17 cellular contexts compared by ENCODE assay signal in the genomic region with DNA sequence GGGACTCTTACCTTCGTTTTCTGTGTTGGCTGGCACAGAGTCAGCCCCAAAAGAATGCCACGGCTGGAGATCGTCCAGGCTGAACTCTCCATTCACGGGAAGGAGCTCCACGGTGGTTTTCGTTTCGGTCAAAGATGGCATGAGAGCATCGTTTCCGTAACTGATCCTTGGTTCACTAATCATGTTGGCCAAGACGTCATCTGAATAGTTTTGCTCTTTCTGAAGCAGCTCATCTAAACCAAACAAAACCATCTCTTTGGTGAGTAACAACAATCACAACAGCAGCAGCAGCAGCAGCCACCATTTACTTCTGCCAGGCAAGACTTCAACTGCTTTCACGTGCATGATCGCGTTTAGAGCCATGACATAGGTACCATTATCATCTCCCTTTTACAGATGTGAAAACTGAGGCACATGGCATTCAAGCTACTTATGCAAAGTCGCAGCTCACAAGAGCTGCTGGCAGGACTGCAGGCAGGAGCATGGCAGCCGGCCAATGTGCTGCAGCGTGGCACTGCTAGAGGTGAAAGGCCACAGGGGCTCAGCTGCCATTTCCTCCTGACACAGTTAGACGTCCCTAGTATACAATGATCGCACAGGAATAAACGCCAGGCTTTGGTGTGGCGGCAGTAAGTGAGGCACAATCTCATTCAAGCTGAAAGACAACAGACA.
DNase-seq lines count a peak whose midpoint lies in the region; ATAC-seq, FAIRE-seq and TF ChIP-seq lines count a peak whose summit lies in the region.
"Had no signal": no experiment of that assay in that cellular context is flagged by ENCODE, and none has a peak within 500 bp of the region (broad histone marks: within the 10 kb centered on the region; RNA-seq: fewer than 3 reads in every experiment).

No MANE protein-coding gene starts in this region.

- no peak overlapping the region for H2AFZ ChIP-seq in astrocyte (ENCODE audit: low read depth, low read length)

- no peaks in the 10 kb centered on the region for H3K9me3 Mint-ChIP-seq in astrocyte (ENCODE audit: unreplicated experiment)
- H3K9me3 Mint-ChIP-seq: activated T-cell treated with anti-CD3 and anti-CD28 coated beads, Interleukin-2, amount 50 U/mL, for 72 hours; CD4-positive, CD25-positive, alpha-beta regulatory T cell had no signal

- intact Hi-C loops in left colon (cut with DNase I, micrococcal nuclease): no loop called here

- H3K27me3 Mint-ChIP-seq in astrocyte (ENCODE audit: low read depth, unreplicated experiment): no peaks in the 10 kb centered on the region
- H3K27me3 Mint-ChIP-seq: CD4-positive, CD25-positive, alpha-beta regulatory T cell had no signal

- H3K4me1 ChIP-seq in astrocyte (ENCODE audit: insufficient read depth, low read length): peaks cover 10% of the 10 kb centered on the region
- H3K4me1 ChIP-seq: psoas muscle, uterus had no signal

- peak; percentile 27 for DNase-seq in NCI-H2227 treated with DMSO at 0.1 percent for 48 hours (lab: John Stamatoyannopoulos, UW)
- peak; percentile 62 for DNase-seq in astrocyte (ENCODE audit: low read depth)
- peak; percentile 64 to 75 for DNase-seq in left colon
- DNase-seq in NCI-H1417 (lab: John Stamatoyannopoulos, UW): no peak
- DNase-seq in GM19240 (ENCODE audit: insufficient read length, low spot score): no peak
- DNase-seq: activated CD4-positive, alpha-beta T cell treated with anti-CD3 and anti-CD28 coated beads for 48 hours; activated T-cell treated with anti-CD3 and anti-CD28 coated beads, Interleukin-2, amount 50 U/mL, for 72 hours; CD4-positive, CD25-positive, alpha-beta regulatory T cell; foreskin fibroblast; MV-4-11; NCI-H2171; psoas muscle; RPMI8226; stimulated activated CD8-positive, alpha-beta memory T cell treated with anti-CD3 and anti-CD28 coated beads, Interleukin-4, amount 100 ng/mL, for 48 hours; uterus had no signal

- H3K27ac ChIP-seq in astrocyte (ENCODE audit: low read depth, low read length) (no peak overlapping the region), temporal lobe (ENCODE audit: low read depth, low read length) (peak overlapping the region; percentile 82)
- H3K27ac ChIP-seq: psoas muscle, uterus had no signal

- no peaks in the 10 kb centered on the region for H3K9me3 ChIP-seq in astrocyte (ENCODE audit: insufficient read depth, low read depth, low read length)
- H3K9me3 ChIP-seq: psoas muscle, uterus had no signal

- H3K79me2 ChIP-seq in astrocyte (ENCODE audit: insufficient read depth, low read length): peaks cover 3% of the 10 kb centered on the region

- peaks cover 18% of the 10 kb centered on the region for H4K20me1 ChIP-seq in astrocyte (ENCODE audit: insufficient read depth, low read length)

- H3K4me2 ChIP-seq in astrocyte (ENCODE audit: low read length): peak overlapping the region; percentile 63

- no peak for FAIRE-seq in astrocyte (lab: Jason Lieb, UNC)

- peaks cover 15% of the 10 kb centered on the region for H3K36me3 Mint-ChIP-seq in astrocyte (ENCODE audit: low read depth, unreplicated experiment)
- H3K36me3 Mint-ChIP-seq: CD4-positive, CD25-positive, alpha-beta regulatory T cell had no signal

- H3K9ac ChIP-seq in astrocyte (ENCODE audit: low read length): no peak overlapping the region

- H3K36me3 ChIP-seq in astrocyte (ENCODE audit: insufficient read depth, low read length): no peaks in the 10 kb centered on the region
- H3K36me3 ChIP-seq: uterus had no signal

- H3K4me1 Mint-ChIP-seq in astrocyte (ENCODE audit: low read depth, unreplicated experiment): peaks cover 3% of the 10 kb centered on the region
- H3K4me1 Mint-ChIP-seq: CD4-positive, CD25-positive, alpha-beta regulatory T cell had no signal

- H3K27me3 ChIP-seq in astrocyte (ENCODE audit: insufficient read depth, low read length): no peaks in the 10 kb centered on the region
- H3K27me3 ChIP-seq: uterus had no signal

- H3K4me3 ChIP-seq in astrocyte (ENCODE audit: insufficient read depth, low read depth, low read length): peak overlapping the region; percentile 27
- H3K4me3 ChIP-seq: psoas muscle, uterus had no signal

- no peak overlapping the region for H3K4me3 Mint-ChIP-seq in astrocyte (ENCODE audit: unreplicated experiment)
- H3K4me3 Mint-ChIP-seq: activated T-cell treated with anti-CD3 and anti-CD28 coated beads, Interleukin-2, amount 50 U/mL, for 72 hours; CD4-positive, CD25-positive, alpha-beta regulatory T cell had no signal

- ATAC-seq in left colon (peak; percentile 59), HG02642 (IDR thresholded peaks at IDR 0.05; ENCODE audit: poor library complexity, unreplicated experiment) (no peak)
- ATAC-seq: activated T-cell treated with anti-CD3 and anti-CD28 coated beads, Interleukin-2, amount 50 U/mL, for 72 hours; psoas muscle had no signal

- peak overlapping the region; percentile 30 for H3K27ac Mint-ChIP-seq in astrocyte (ENCODE audit: unreplicated experiment)
- H3K27ac Mint-ChIP-seq: activated T-cell treated with anti-CD3 and anti-CD28 coated beads, Interleukin-2, amount 50 U/mL, for 72 hours had no signal

- TF ChIP-seq CTCF in astrocyte (IDR thresholded peaks at IDR 0.05; ENCODE audit: insufficient read depth, low read depth, low read length): no peak

Comparison
In these comparisons a context has a peak if more than half of its experiments do, and no peak if none do; other contexts are left out.
1. DNase-seq: peak in NCI-H2227 treated with DMSO at 0.1 percent for 48 hours (single experiment), astrocyte (single experiment) and left colon (2 of 2); none in NCI-H1417 (0 of 3) and GM19240 (single experiment).